Comparison of ENCODE assay signal across 12 cellular contexts in genomic region chr5:154220625-154221024, GRCh38. TPM values are rescaled to one million over a fixed set of nuclear protein-coding genes. Genes with fewer than 3 reads are reported as not detected.
DNase-seq lines count a peak whose midpoint lies in the region; ATAC-seq and TF ChIP-seq lines count a peak whose summit lies in the region.
"Had no signal": no experiment of that assay in that cellular context is flagged by ENCODE, and none has a peak within 500 bp of the region (broad histone marks: within the 10 kb centered on the region; RNA-seq: fewer than 3 reads in every experiment).

No MANE protein-coding gene starts in this region.

- peaks cover 41% of the 10 kb centered on the region for H3K4me1 Mint-ChIP-seq in MCF 10A (ENCODE audit: insufficient read depth, unreplicated experiment)

- H3K27me3 ChIP-seq in breast epithelium (no peaks in the 10 kb centered on the region), adrenal gland (no peaks in the 10 kb centered on the region)

- H3K4me3 ChIP-seq in breast epithelium (no peak overlapping the region), adrenal gland (no peak overlapping the region)

- H3K36me3 ChIP-seq in breast epithelium = no peaks in the 10 kb centered on the region
- no peaks in the 10 kb centered on the region for H3K36me3 ChIP-seq in adrenal gland (replicated peaks in 1 of 2)

- H3K27ac Mint-ChIP-seq in MCF 10A (ENCODE audit: low read depth, unreplicated experiment) = peak overlapping the region; percentile 88
- H3K27ac Mint-ChIP-seq: type B pancreatic cell had no signal

- ATAC-seq in HG03159 (IDR thresholded peaks at IDR 0.05; ENCODE audit: unreplicated experiment) = no peak

- peak overlapping the region in 1 of 2 donors; percentile 66 for H3K27ac ChIP-seq in breast epithelium
- peak overlapping the region; percentile 15 to 78 (median 62) for H3K27ac ChIP-seq in adrenal gland

- no TSS peak for BruUV-seq in MCF 10A (replicated peaks; lab: Mats Ljungman, UMichigan)

- H3K4me1 ChIP-seq in breast epithelium = no peaks in the 10 kb centered on the region
- peaks cover 14 to 34% of the 10 kb centered on the region in 2 donors for H3K4me1 ChIP-seq in adrenal gland (replicated peaks in 1 of 2)

- DNase-seq in MCF 10A (ENCODE audit: unreplicated experiment) (peak; percentile 67), breast epithelium (ENCODE audit: low spot score in 2 of 2) (no peak), adrenal gland (peak; percentile 40 to 77 (median 63)), iris pigment epithelial cell (ENCODE audit: low read depth) (peak; percentile 89), NCI-H69 (lab: John Stamatoyannopoulos, UW) (no peak), NCI-H446 (lab: John Stamatoyannopoulos, UW) (no peak)
- DNase-seq in activated CD8-positive, alpha-beta memory T cell treated with anti-CD3 and anti-CD28 coated beads, Interleukin-2, amount 50 U/mL, for 4 hours = no peak
- DNase-seq: caudate nucleus; NCI-H1105; stimulated activated CD4-positive, alpha-beta T cell treated with anti-CD3 and anti-CD28 coated beads, Interleukin-4, amount 100 ng/mL, for 4 hours had no signal

- no peaks in the 10 kb centered on the region for H3K9me3 ChIP-seq in breast epithelium
- H3K9me3 ChIP-seq in adrenal gland (replicated peaks in 1 of 3) = no peaks in the 10 kb centered on the region

- TF ChIP-seq POLR2A in breast epithelium (IDR thresholded peaks at IDR 0.05) = no peak
- no peak for TF ChIP-seq POLR2A in adrenal gland (IDR thresholded peaks at IDR 0.05)

- H3K27me3 Mint-ChIP-seq in MCF 10A (ENCODE audit: insufficient read depth, unreplicated experiment) = no peaks in the 10 kb centered on the region
- H3K27me3 Mint-ChIP-seq: type B pancreatic cell had no signal

- TF ChIP-seq CTCF in MCF 10A (IDR thresholded peaks at IDR 0.05; ENCODE audit: unreplicated experiment) (no peak), breast epithelium (IDR thresholded peaks at IDR 0.05) (no peak), adrenal gland (IDR thresholded peaks at IDR 0.05) (no peak)

- POLR2A ChIA-PET in MCF 10A (lab: Yijun Ruan, JAX) = interaction anchor here (0.7 to 2.5 kb wide), 7 partner anchors 11 to 182 kb away, joined by 3 to 12 read pairs (median 6); partner anchors contain the start of genes FAM114A2, GALNT10 and MFAP3

- intact Hi-C loops in MCF 10A (cut with micrococcal nuclease) (loop anchor here (5.0 kb wide), 1 partner anchor 87 kb away; no protein-coding TSS in a partner anchor), breast epithelium (cut with DNase I; ENCODE audit: low total_unique reads) (no loop called here), adrenal gland (cut with DNase I) (no loop called here)

- peaks cover 7% of the 10 kb centered on the region for H3K36me3 Mint-ChIP-seq in MCF 10A (ENCODE audit: insufficient read depth, unreplicated experiment)
- H3K36me3 Mint-ChIP-seq: type B pancreatic cell had no signal

- CTCF ChIA-PET in MCF 10A (lab: Yijun Ruan, JAX) = interaction anchor here (0.7 to 2.0 kb wide), 5 partner anchors 12 to 1810 kb away, joined by 3 to 10 read pairs (median 3); no protein-coding TSS in a partner anchor

- no peaks in the 10 kb centered on the region for H3K9me3 Mint-ChIP-seq in MCF 10A (ENCODE audit: unreplicated experiment)

- no peak overlapping the region for H3K4me3 Mint-ChIP-seq in MCF 10A (ENCODE audit: unreplicated experiment)
- H3K4me3 Mint-ChIP-seq: type B pancreatic cell had no signal

RNA-seq across cellular contexts. Expression of gene GALNT10, which starts 30.1 kb away (rescaled TPM):
- total RNA-seq in MCF 10A (2022) (46.8 and 57.4 TPM in 2 replicates), breast epithelium (10 to 100 TPM; 32.8 to 67.2 (median 34.1) TPM), adrenal gland (10 to 100 TPM; 26.6 to 74.1 (median 49.4) TPM)
- polyA plus RNA-seq in adrenal gland = 10 to 100 TPM in 1 of 3 donors, 1 to 10 TPM in 2; 5.6 to 55.9 (median 7.3) TPM

Comparison
In these comparisons a context has a peak if more than half of its experiments do, and no peak if none do; other contexts are left out.
1. DNase-seq: peak in MCF 10A (single experiment), adrenal gland (7 of 7) and iris pigment epithelial cell (single experiment); none in breast epithelium (0 of 2), NCI-H69 (single experiment), NCI-H446 (0 of 2) and activated CD8-positive, alpha-beta memory T cell treated with anti-CD3 and anti-CD28 coated beads, Interleukin-2, amount 50 U/mL, for 4 hours (single experiment).